Comparison of ENCODE assay signal across 1 cellular context in genomic region chr13:19560672-19561071, GRCh38. TPM values are rescaled to one million over a fixed set of nuclear protein-coding genes. Genes with fewer than 3 reads are reported as not detected.
"Had no signal": no experiment of that assay in that cellular context is flagged by ENCODE, and none has a peak within 500 bp of the region (broad histone marks: within the 10 kb centered on the region; RNA-seq: fewer than 3 reads in every experiment).

No MANE protein-coding gene starts in this region.

RNA-seq across cellular contexts. Expression of gene TPTE2, which starts 0.7 kb away (rescaled TPM):
- total RNA-seq: G401 had no signal
